16 cellular contexts compared by ENCODE assay signal in the genomic region with DNA sequence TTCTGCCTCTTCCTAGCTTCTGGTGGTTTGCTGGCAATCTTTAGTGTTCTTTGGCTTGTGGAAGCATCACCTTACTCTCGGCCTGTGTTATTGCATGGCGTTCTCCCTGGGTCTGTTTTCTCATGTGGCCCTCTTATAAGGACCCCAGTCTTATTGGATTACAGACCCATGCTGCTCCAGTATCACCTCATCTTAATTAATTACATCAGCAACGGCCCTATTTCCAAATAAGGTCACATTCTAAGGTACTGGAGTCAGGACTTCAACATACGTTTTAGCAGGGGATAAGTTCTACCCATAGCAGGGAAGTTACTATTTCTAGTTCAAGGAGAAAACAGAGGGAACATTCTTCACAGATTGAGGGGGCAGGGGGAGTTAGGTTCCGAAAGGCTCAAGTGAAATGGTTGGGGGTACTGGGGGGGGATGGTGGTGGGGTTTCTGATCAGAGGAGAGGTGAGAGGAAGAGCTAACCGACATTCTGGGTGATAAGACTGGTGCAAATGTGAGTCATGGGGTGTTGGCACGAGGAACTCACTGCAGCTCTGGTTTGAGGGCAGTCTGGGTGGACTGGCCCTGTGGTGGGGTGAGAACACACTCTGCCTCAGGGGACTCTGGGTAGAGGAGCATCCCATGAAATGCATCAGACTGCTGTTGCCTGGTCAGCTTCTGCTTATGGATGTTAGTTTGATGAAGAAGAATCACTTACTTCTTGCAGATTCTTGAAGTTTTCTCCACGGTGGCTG. TPM values are rescaled to one million over a fixed set of nuclear protein-coding genes. Genes with fewer than 3 reads are reported as not detected.
DNase-seq lines count a peak whose midpoint lies in the region; ATAC-seq, FAIRE-seq and TF ChIP-seq lines count a peak whose summit lies in the region.
"Had no signal": no experiment of that assay in that cellular context is flagged by ENCODE, and none has a peak within 500 bp of the region (broad histone marks: within the 10 kb centered on the region; RNA-seq: fewer than 3 reads in every experiment).

No MANE protein-coding gene starts in this region.

- peaks cover 35% of the 10 kb centered on the region for H3K4me1 Mint-ChIP-seq in WTC11

- TF ChIP-seq POLR2A in A549 (IDR thresholded peaks at IDR 0.05; ENCODE audit: low read length) = no peak

- H3K27me3 Mint-ChIP-seq in WTC11 (ENCODE audit: low read depth) = no peaks in the 10 kb centered on the region

- POLR2A ChIA-PET in A549 (lab: Yijun Ruan, JAX) = interaction anchor here (1.5 to 2.2 kb wide), 2 partner anchors 51 to 100 kb away, joined by 6 to 9 read pairs; a partner anchor contains a TSS
- POLR2A ChIA-PET in WTC11 (lab: Charles Lee) = no interaction called here

- no peak for TF ChIP-seq CTCF in A549 (IDR thresholded peaks at IDR 0.05)
- no peak for TF ChIP-seq CTCF in WTC11 (IDR thresholded peaks at IDR 0.05)

- H3K27me3 ChIP-seq in HUES6 (ENCODE audit: control insufficient read depth, insufficient read depth, low read length) (no peaks in the 10 kb centered on the region), SJCRH30 (0 out of 2 replicates have a peak, but pooled peaks cover 5% of the 10 kb centered on the region)
- H3K27me3 ChIP-seq: heart left ventricle had no signal

- TF ChIP-seq EP300 in A549 (IDR thresholded peaks at IDR 0.05) = no peak

- no peaks in the 10 kb centered on the region for H3K9me3 ChIP-seq in A549
- no peaks in the 10 kb centered on the region for H3K9me3 ChIP-seq in HUES6 (ENCODE audit: control insufficient read depth, insufficient read depth, low read depth, low read length)
- H3K9me3 ChIP-seq in SJCRH30 (replicated peaks) = no peaks in the 10 kb centered on the region
- H3K9me3 ChIP-seq: heart left ventricle had no signal

- CTCF ChIA-PET in A549 (lab: Yijun Ruan, JAX) (interaction anchor here (0.6 to 2.5 kb wide), 6 partner anchors 16 to 879 kb away, joined by 3 to 9 read pairs (median 5); no protein-coding TSS in a partner anchor), WTC11 (lab: Charles Lee) (interaction anchor here (1.1 to 1.9 kb wide), 4 partner anchors 15 to 542 kb away, joined by 3 to 8 read pairs (median 6); no protein-coding TSS in a partner anchor)

- H3K9me3 Mint-ChIP-seq in WTC11 = peaks cover 19% of the 10 kb centered on the region
- H3K9me3 Mint-ChIP-seq: activated T-helper 1 cell treated with anti-CD3 and anti-CD28 coated beads, Interleukin-12 subunit alpha, Interleukin-12 subunit beta, Interleukin-2, Interleukin-4 antibody, amounts not matched to agents 30 ng/mL and 10 ng/mL and 1 ng/mL, durations not matched to agents 14 hours and 24 hours and 36 hours had no signal

- no peak overlapping the region for H3K4me3 Mint-ChIP-seq in WTC11
- H3K4me3 Mint-ChIP-seq: activated T-helper 1 cell treated with anti-CD3 and anti-CD28 coated beads, Interleukin-12 subunit alpha, Interleukin-12 subunit beta, Interleukin-2, Interleukin-4 antibody, amounts not matched to agents 30 ng/mL and 10 ng/mL and 1 ng/mL, durations not matched to agents 14 hours and 24 hours and 36 hours had no signal

- TF ChIP-seq RAD21 in A549 (conservative IDR thresholded peaks at IDR 0.05 in 1 of 2, IDR thresholded peaks at IDR 0.05 in 1 of 2) = no peak

- H3K27ac ChIP-seq in A549 (peak overlapping the region in 1 of 2 experiments; percentile 35; a peak in 3 of 6 replicates), HUES6 (ENCODE audit: low read depth, low read length) (no peak overlapping the region; the same call in 1 of the 2 replicates), SJCRH30 (no peak overlapping the region)
- H3K27ac ChIP-seq: heart left ventricle had no signal

- 74% methylated on average over 8 of the region's 8 CpGs for WGBS in A549 (ENCODE audit: missing lambda C conversion rate)

- ATAC-seq in A549 (peak; percentile 44 to 64; a peak in 4 of 6 replicates), WTC11 (no peak; the same call in 1 of the 2 replicates), HG03469 (IDR thresholded peaks at IDR 0.05; ENCODE audit: unreplicated experiment) (no peak)

- H3K36me3 ChIP-seq in HUES6 (ENCODE audit: control insufficient read depth, insufficient read depth, low read length) (no peaks in the 10 kb centered on the region), SJCRH30 (no peaks in the 10 kb centered on the region)
- H3K36me3 ChIP-seq: heart left ventricle had no signal

- H3K4me1 ChIP-seq in A549 (peaks cover 27% of the 10 kb centered on the region), HUES6 (ENCODE audit: control insufficient read depth, insufficient read depth, low read length) (peaks cover 28% of the 10 kb centered on the region), SJCRH30 (peaks cover 36% of the 10 kb centered on the region)

- peak overlapping the region; percentile 35 for H3K9ac ChIP-seq in HUES6 (ENCODE audit: low read length)

- peaks cover 5% of the 10 kb centered on the region for H3K36me3 Mint-ChIP-seq in WTC11

- H3K4me3 ChIP-seq in A549 (no peak overlapping the region), HUES6 (ENCODE audit: low read depth, low read length) (no peak overlapping the region), SJCRH30 (no peak overlapping the region)

- no peak for DNase-seq in A549 (ENCODE audit: low read depth in 1 of 2, low spot score in 1 of 2)
- DNase-seq in WTC11 (ENCODE audit: low spot score) = no peak
- peak; percentile 37 for DNase-seq in kidney tubule cell (ENCODE audit: low spot score)
- DNase-seq in NCI-H526 treated with DMSO at 0.1 percent for 48 hours (lab: John Stamatoyannopoulos, UW) = no peak
- DNase-seq in SJCRH30 = no peak
- DNase-seq in 8988T = no peak
- DNase-seq: activated CD4-positive, alpha-beta T cell treated with anti-CD3 and anti-CD28 coated beads for 4 hours; aorta; DMS153; effector CD4-positive, alpha-beta T cell; heart left ventricle; NCI-H1436 treated with DMSO at 0.1 percent for 48 hours; NCI-H774 had no signal

- H3K27ac Mint-ChIP-seq in WTC11 = peak overlapping the region; percentile 75; the same call in 1 of the 2 replicates
- H3K27ac Mint-ChIP-seq: activated T-helper 1 cell treated with anti-CD3 and anti-CD28 coated beads, Interleukin-12 subunit alpha, Interleukin-12 subunit beta, Interleukin-2, Interleukin-4 antibody, amounts not matched to agents 30 ng/mL and 10 ng/mL and 1 ng/mL, durations not matched to agents 14 hours and 24 hours and 36 hours had no signal

- H3K4me2 ChIP-seq in A549 = 0 out of 3 replicates have a peak overlapping the region, but pooled peaks have one; percentile 7

- FAIRE-seq in A549 (lab: Jason Lieb, UNC) = no peak

TF ChIP-seq in A549, 52 proteins besides CTCF, POLR2A, EP300 and RAD21:
- TF ChIP-seq CHD4 (IDR thresholded peaks at IDR 0.05; ENCODE audit: borderline replicate concordance) (no peak), GATA3 (IDR thresholded peaks at IDR 0.05; ENCODE audit: borderline replicate concordance) (no peak), POLR2AphosphoS2 (conservative IDR thresholded peaks at IDR 0.05; ENCODE audit: low read length) (no peak), EHF (CRISPR knock-in tag; IDR thresholded peaks at IDR 0.05) (no peak)
- TF ChIP-seq, protein P1, sequence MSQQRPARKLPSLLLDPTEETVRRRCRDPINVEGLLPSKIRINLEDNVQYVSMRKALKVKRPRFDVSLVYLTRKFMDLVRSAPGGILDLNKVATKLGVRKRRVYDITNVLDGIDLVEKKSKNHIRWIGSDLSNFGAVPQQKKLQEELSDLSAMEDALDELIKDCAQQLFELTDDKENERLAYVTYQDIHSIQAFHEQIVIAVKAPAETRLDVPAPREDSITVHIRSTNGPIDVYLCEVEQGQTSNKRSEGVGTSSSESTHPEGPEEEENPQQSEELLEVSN (IDR thresholded peaks at IDR 0.05; ENCODE audit: borderline replicate concordance, low read depth) = 0 out of 2 replicates have a peak, but pooled peaks have one; percentile 34
- TF ChIP-seq, protein P2, sequence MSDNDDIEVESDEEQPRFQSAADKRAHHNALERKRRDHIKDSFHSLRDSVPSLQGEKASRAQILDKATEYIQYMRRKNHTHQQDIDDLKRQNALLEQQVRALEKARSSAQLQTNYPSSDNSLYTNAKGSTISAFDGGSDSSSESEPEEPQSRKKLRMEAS (IDR thresholded peaks at IDR 0.05) = peak; percentile 69; the same call in 1 of the 2 replicates
TF ChIP-seq in A549: peak in this region for 2.

TF ChIP-seq in WTC11, 78 proteins besides CTCF, POLR2A, EP300 and RAD21 (continues in another document):
- TF ChIP-seq, protein P3, sequence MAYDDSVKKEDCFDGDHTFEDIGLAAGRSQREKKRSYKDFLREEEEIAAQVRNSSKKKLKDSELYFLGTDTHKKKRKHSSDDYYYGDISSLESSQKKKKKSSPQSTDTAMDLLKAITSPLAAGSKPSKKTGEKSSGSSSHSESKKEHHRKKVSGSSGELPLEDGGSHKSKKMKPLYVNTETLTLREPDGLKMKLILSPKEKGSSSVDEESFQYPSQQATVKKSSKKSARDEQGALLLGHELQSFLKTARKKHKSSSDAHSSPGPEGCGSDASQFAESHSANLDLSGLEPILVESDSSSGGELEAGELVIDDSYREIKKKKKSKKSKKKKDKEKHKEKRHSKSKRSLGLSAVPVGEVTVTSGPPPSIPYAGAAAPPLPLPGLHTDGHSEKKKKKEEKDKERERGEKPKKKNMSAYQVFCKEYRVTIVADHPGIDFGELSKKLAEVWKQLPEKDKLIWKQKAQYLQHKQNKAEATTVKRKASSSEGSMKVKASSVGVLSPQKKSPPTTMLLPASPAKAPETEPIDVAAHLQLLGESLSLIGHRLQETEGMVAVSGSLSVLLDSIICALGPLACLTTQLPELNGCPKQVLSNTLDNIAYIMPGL (CRISPR knock-in tag; IDR thresholded peaks at IDR 0.05) = no peak
- no peak for TF ChIP-seq TEAD1 (CRISPR knock-in tag; IDR thresholded peaks at IDR 0.05)
- TF ChIP-seq, protein P4, sequence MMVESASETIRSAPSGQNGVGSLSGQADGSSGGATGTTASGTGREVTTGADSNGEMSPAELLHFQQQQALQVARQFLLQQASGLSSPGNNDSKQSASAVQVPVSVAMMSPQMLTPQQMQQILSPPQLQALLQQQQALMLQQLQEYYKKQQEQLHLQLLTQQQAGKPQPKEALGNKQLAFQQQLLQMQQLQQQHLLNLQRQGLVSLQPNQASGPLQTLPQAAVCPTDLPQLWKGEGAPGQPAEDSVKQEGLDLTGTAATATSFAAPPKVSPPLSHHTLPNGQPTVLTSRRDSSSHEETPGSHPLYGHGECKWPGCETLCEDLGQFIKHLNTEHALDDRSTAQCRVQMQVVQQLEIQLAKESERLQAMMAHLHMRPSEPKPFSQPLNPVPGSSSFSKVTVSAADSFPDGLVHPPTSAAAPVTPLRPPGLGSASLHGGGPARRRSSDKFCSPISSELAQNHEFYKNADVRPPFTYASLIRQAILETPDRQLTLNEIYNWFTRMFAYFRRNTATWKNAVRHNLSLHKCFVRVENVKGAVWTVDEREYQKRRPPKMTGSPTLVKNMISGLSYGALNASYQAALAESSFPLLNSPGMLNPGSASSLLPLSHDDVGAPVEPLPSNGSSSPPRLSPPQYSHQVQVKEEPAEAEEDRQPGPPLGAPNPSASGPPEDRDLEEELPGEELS (CRISPR knock-in tag; IDR thresholded peaks at IDR 0.05) = no peak

RNA-seq across cellular contexts. Expression of a gene that starts 51.5 kb away (rescaled TPM):
- polyA plus RNA-seq in A549 (2011; rRNA removed) = 132 and 142 TPM in 2 replicates
- polyA plus RNA-seq in A549 (2012; cell fraction: cytosol; rRNA removed) = 23.1 and 23.9 TPM in 2 replicates
- polyA plus RNA-seq in A549 (2012; cell fraction: nucleus; rRNA removed) = 26.1 and 34.9 TPM in 2 replicates
- polyA plus RNA-seq in A549 (2017; fragmentation: RNase III; extraction: RNeasy Plus Mini Kit Qiagen cat#74134 plus additional on column Dnase treatment) = 60.6 to 65.9 TPM (median 61.8 TPM) in 3 replicates
- polyA minus RNA-seq in A549 (2011; rRNA and poly(A)+ RNA removed) = 263 and 357 TPM in 2 replicates
- total RNA-seq in WTC11 (2021) = 44.9 to 49.5 TPM (median 48.7 TPM) in 3 replicates
- 59.6 and 73.8 TPM in 2 replicates for total RNA-seq in SJCRH30 (2014; rRNA removed; shearing (Covaris generic))

Comparison
In these comparisons a context has a peak if more than half of its experiments do, and no peak if none do; other contexts are left out.
1. ATAC-seq: peak in A549 (2 of 2); none in WTC11 (single experiment) and HG03469 (single experiment).